ENCODE assay signal across 7 cellular contexts in genomic region chr11:32830413-32830738, GRCh38. TPM values are rescaled to one million over a fixed set of nuclear protein-coding genes. Genes with fewer than 3 reads are reported as not detected.
DNase-seq lines count a peak whose midpoint lies in the region; ATAC-seq and TF ChIP-seq lines count a peak whose summit lies in the region.

No MANE protein-coding gene starts in this region.

- TF ChIP-seq CTCF in smooth muscle cell (IDR thresholded peaks at IDR 0.05; ENCODE audit: borderline replicate concordance, insufficient read depth, poor library complexity, severe bottlenecking) = no peak

- H3K27ac Mint-ChIP-seq in activated CD8-positive, alpha-beta T cell treated with anti-CD3 and anti-CD28 coated beads, Interleukin-2, amount 10 ng/mL, durations not matched to agents 7 days and 5 days = peak overlapping the region; percentile 43

- no peaks in the 10 kb centered on the region for H3K36me3 ChIP-seq in smooth muscle cell (ENCODE audit: low read depth)

- no peaks in the 10 kb centered on the region for H3K9me3 ChIP-seq in smooth muscle cell (replicated peaks; ENCODE audit: low read depth)

- H3K27me3 ChIP-seq in smooth muscle cell (ENCODE audit: low read depth) = peaks cover 25% of the 10 kb centered on the region

- no peaks in the 10 kb centered on the region for H3F3A ChIP-seq in smooth muscle cell (ENCODE audit: low read depth)

- H3K4me3 ChIP-seq in iPS-11a (ENCODE audit: low read depth, low read length) (peak overlapping the region; percentile 56), smooth muscle cell (peak overlapping the region; percentile 63)

- peaks cover 7% of the 10 kb centered on the region for H3K4me1 ChIP-seq in smooth muscle cell (ENCODE audit: low read depth)

- DNase-seq in activated CD8-positive, alpha-beta T cell treated with anti-CD3 and anti-CD28 coated beads, Interleukin-2, amount 10 ng/mL, durations not matched to agents 7 days and 5 days = no peak
- no peak for DNase-seq in smooth muscle cell (lab: John Stamatoyannopoulos, UW; ENCODE audit: unreplicated experiment)
- DNase-seq in retina = no peak

- H3K27ac ChIP-seq in smooth muscle cell (ENCODE audit: low read depth) = no peak overlapping the region

- WGBS in smooth muscle cell (ENCODE audit: low lambda C conversion rate) = 18% methylated on average over 6 of the region's 6 CpGs

- H3K79me2 ChIP-seq in smooth muscle cell (ENCODE audit: low read depth) = no peaks in the 10 kb centered on the region

- H3K9ac ChIP-seq in smooth muscle cell (ENCODE audit: low read depth) = no peak overlapping the region

- H4K20me1 ChIP-seq in smooth muscle cell (ENCODE audit: low read depth) = no peaks in the 10 kb centered on the region

- CTCF ChIA-PET in activated CD8-positive, alpha-beta T cell treated with anti-CD3 and anti-CD28 coated beads, Interleukin-2, amount 10 ng/mL, durations not matched to agents 7 days and 5 days (lab: Charles Lee) = interaction anchor here (1.1 to 1.2 kb wide), 2 partner anchors 63 to 499 kb away, joined by 3 to 4 read pairs; no protein-coding TSS in a partner anchor

- peak; percentile 11 for ATAC-seq in GM18870 (IDR thresholded peaks at IDR 0.05; ENCODE audit: unreplicated experiment)
- ATAC-seq in HG03354 (IDR thresholded peaks at IDR 0.05; ENCODE audit: poor library complexity, severe bottlenecking, unreplicated experiment) = peak; percentile 14
- ATAC-seq in activated CD8-positive, alpha-beta T cell treated with anti-CD3 and anti-CD28 coated beads, Interleukin-2, amount 10 ng/mL, durations not matched to agents 7 days and 5 days = no peak
- ATAC-seq in GM21529 (IDR thresholded peaks at IDR 0.05; ENCODE audit: unreplicated experiment) = no peak

- peaks cover 12% of the 10 kb centered on the region for H3K4me1 Mint-ChIP-seq in activated CD8-positive, alpha-beta T cell treated with anti-CD3 and anti-CD28 coated beads, Interleukin-2, amount 10 ng/mL, durations not matched to agents 7 days and 5 days (ENCODE audit: low read depth)

- peak overlapping the region; percentile 98 for H3K4me2 ChIP-seq in smooth muscle cell

- POLR2A ChIA-PET in activated CD8-positive, alpha-beta T cell treated with anti-CD3 and anti-CD28 coated beads, Interleukin-2, amount 10 ng/mL, durations not matched to agents 7 days and 5 days (lab: Charles Lee) = no interaction called here

- H2AFZ ChIP-seq in smooth muscle cell (ENCODE audit: low read depth) = peak overlapping the region; percentile 98

- peaks cover 46% of the 10 kb centered on the region for H3K27me3 Mint-ChIP-seq in activated CD8-positive, alpha-beta T cell treated with anti-CD3 and anti-CD28 coated beads, Interleukin-2, amount 10 ng/mL, durations not matched to agents 7 days and 5 days (ENCODE audit: low read depth)

- no peaks in the 10 kb centered on the region for H3K9me3 Mint-ChIP-seq in activated CD8-positive, alpha-beta T cell treated with anti-CD3 and anti-CD28 coated beads, Interleukin-2, amount 10 ng/mL, durations not matched to agents 7 days and 5 days (ENCODE audit: insufficient read depth)

- H3K36me3 Mint-ChIP-seq in activated CD8-positive, alpha-beta T cell treated with anti-CD3 and anti-CD28 coated beads, Interleukin-2, amount 10 ng/mL, durations not matched to agents 7 days and 5 days (ENCODE audit: low read depth) = no peaks in the 10 kb centered on the region

- H3K4me3 Mint-ChIP-seq in activated CD8-positive, alpha-beta T cell treated with anti-CD3 and anti-CD28 coated beads, Interleukin-2, amount 10 ng/mL, durations not matched to agents 7 days and 5 days = peak overlapping the region; percentile 72

RNA-seq across cellular contexts. Expression of gene PRRG4, which starts 0.6 kb away (rescaled TPM):
- total RNA-seq in activated CD8-positive, alpha-beta T cell treated with anti-CD3 and anti-CD28 coated beads, Interleukin-2, amount 10 ng/mL, durations not matched to agents 7 days and 5 days = under 1 TPM; 0.24 to 0.26 TPM
- total RNA-seq in smooth muscle cell = 4.6 and 4.8 TPM in 2 replicates
- 0.49 and 1.4 TPM in 2 replicates for polyA plus RNA-seq in smooth muscle cell

RNA-seq across cellular contexts. Expression of gene CCDC73, which starts 35.9 kb away (rescaled TPM):
- total RNA-seq in activated CD8-positive, alpha-beta T cell treated with anti-CD3 and anti-CD28 coated beads, Interleukin-2, amount 10 ng/mL, durations not matched to agents 7 days and 5 days = not detected
- total RNA-seq in smooth muscle cell = not detected in 2 replicates
- polyA plus RNA-seq in smooth muscle cell = not detected in 2 replicates

Comparison
In these comparisons a context has a peak if more than half of its experiments do, and no peak if none do; other contexts are left out.
1. ATAC-seq: peak in GM18870 (single experiment) and HG03354 (single experiment); none in activated CD8-positive, alpha-beta T cell treated with anti-CD3 and anti-CD28 coated beads, Interleukin-2, amount 10 ng/mL, durations not matched to agents 7 days and 5 days (single experiment) and GM21529 (single experiment).